Comparison of ENCODE assay signal across 1 cellular context in the genomic region with DNA sequence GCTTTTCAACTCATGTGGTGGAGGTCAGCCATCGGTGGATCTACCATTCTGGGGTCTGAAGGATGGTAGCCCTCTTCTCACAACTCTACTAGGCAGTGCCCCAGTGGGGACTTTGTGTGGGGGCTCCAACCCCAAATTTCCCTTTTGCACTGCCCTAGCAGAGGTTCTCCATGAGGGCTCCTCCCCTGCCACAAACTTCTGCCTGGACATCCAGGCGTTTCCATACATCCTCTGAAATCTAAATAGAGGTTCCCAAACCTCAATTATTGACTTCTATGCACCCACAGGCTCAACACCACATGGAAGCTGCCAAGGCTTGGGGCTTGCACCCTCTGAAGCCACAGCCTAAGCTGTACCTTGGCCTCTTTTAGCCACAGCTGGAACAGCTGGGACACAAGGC. TPM values are rescaled to one million over a fixed set of nuclear protein-coding genes. Genes with fewer than 3 reads are reported as not detected.
"Had no signal": no experiment of that assay in that cellular context is flagged by ENCODE, and none has a peak within 500 bp of the region (broad histone marks: within the 10 kb centered on the region; RNA-seq: fewer than 3 reads in every experiment).

No MANE protein-coding gene starts in this region.

RNA-seq across cellular contexts. Expression of gene IL7R, which starts 11.2 kb away (rescaled TPM):
- total RNA-seq: neural crest cell had no signal
